9 cellular contexts compared by ENCODE assay signal in the genomic region with DNA sequence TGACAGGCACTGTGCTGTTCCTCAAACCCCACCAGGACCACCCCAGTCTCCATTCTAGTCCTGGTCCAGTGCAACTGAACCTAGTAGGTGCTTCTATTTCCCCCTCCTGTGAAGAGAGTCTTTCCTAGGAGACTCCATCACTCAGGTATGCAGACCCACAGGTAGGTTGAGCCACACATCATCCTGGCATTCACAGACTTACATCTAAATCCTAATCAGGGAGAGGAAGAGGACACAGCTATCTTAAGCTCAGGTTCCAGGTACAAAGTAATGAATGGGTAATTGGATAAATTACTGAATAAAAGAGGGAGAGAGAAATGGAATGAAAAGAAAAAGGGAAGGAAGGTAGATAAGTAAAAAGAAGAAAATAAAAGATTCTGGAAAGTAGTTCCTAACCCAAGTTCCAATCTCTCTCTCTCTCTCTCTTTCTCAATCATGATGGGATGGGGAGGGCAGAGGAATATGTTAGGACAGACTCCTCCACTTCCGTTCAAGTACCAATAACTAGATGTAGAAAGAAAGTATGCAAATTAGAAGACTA.
A peak's percentile ranks its signal among the peaks of the same experiment; 100 is the strongest.
DNase-seq lines count a peak whose midpoint lies in the region; ATAC-seq and TF ChIP-seq lines count a peak whose summit lies in the region.
"Had no signal": no experiment of that assay in that cellular context is flagged by ENCODE, and none has a peak within 500 bp of the region (broad histone marks: within the 10 kb centered on the region; RNA-seq: fewer than 3 reads in every experiment).

No MANE protein-coding gene starts in this region.

- no peaks in the 10 kb centered on the region for H3K9me3 ChIP-seq in lung (ENCODE audit: control insufficient read depth in 2 of 2, insufficient read depth in 1 of 2, low read length in 1 of 2)
- H3K9me3 ChIP-seq in tibial artery: no peaks in the 10 kb centered on the region

- H3K4me1 ChIP-seq in lung (ENCODE audit: control insufficient read depth in 2 of 2, insufficient read depth in 2 of 2, low read length in 2 of 2) (peaks cover 8 to 27% of the 10 kb centered on the region in 2 donors), tibial artery (peaks cover 0 to 38% (median 32%) of the 10 kb centered on the region in 4 donors)

- no peak for ATAC-seq in activated naive CD8-positive, alpha-beta T cell treated with anti-CD3 and anti-CD28 coated beads, Interleukin-2, amount 50 U/mL, for 24 hours
- peak; percentile 70 for ATAC-seq in lung (ENCODE audit: insufficient read depth, low FRiP score)
- no peak for ATAC-seq in GM21360 (IDR thresholded peaks at IDR 0.05; ENCODE audit: unreplicated experiment)

- intact Hi-C loops in tibial artery (cut with DNase I; ENCODE audit: low total_unique reads): loop anchor here (10.0 kb wide), 1 partner anchor 140 kb away; a partner anchor contains a TSS

- 0% methylated on average over 1 of the region's 1 CpG for WGBS in lung, 2 donors

- H3K27me3 ChIP-seq in lung (ENCODE audit: control insufficient read depth, insufficient read depth): no peaks in the 10 kb centered on the region
- no peaks in the 10 kb centered on the region for H3K27me3 ChIP-seq in tibial artery

- no peaks in the 10 kb centered on the region for H3K27me3 Mint-ChIP-seq in activated naive CD4-positive, alpha-beta T cell treated with anti-CD3 and anti-CD28 coated beads, Interleukin-2, amount 50 U/mL, for 24 hours
- H3K27me3 Mint-ChIP-seq in activated naive CD8-positive, alpha-beta T cell treated with anti-CD3 and anti-CD28 coated beads, Interleukin-2, amount 50 U/mL, for 24 hours: no peaks in the 10 kb centered on the region

- peak overlapping the region; percentile 81 for H3K4me3 Mint-ChIP-seq in activated naive CD4-positive, alpha-beta T cell treated with anti-CD3 and anti-CD28 coated beads, Interleukin-2, amount 50 U/mL, for 24 hours
- peak overlapping the region; percentile 76 for H3K4me3 Mint-ChIP-seq in activated naive CD8-positive, alpha-beta T cell treated with anti-CD3 and anti-CD28 coated beads, Interleukin-2, amount 50 U/mL, for 24 hours

- peak overlapping the region; percentile 98 for H3K27ac Mint-ChIP-seq in activated naive CD4-positive, alpha-beta T cell treated with anti-CD3 and anti-CD28 coated beads, Interleukin-2, amount 50 U/mL, for 24 hours
- peak overlapping the region; percentile 99 for H3K27ac Mint-ChIP-seq in activated naive CD8-positive, alpha-beta T cell treated with anti-CD3 and anti-CD28 coated beads, Interleukin-2, amount 50 U/mL, for 24 hours

- H3K36me3 ChIP-seq in lung (ENCODE audit: control insufficient read depth in 2 of 2, insufficient read depth in 2 of 2, low read length in 2 of 2) (no peaks in the 10 kb centered on the region), tibial artery (no peaks in the 10 kb centered on the region)

- TF ChIP-seq CTCF in lung (IDR thresholded peaks at IDR 0.05; ENCODE audit: control extremely low read depth, extremely low read depth) (no peak), tibial artery (IDR thresholded peaks at IDR 0.05) (no peak)

- H3K4me3 ChIP-seq in lung (no peak overlapping the region), tibial artery (no peak overlapping the region)

- H3K27ac ChIP-seq in lung (ENCODE audit: low read depth in 1 of 2, low read length in 1 of 2) (peak overlapping the region in 1 of 2 donors; percentile 85), tibial artery (peak overlapping the region; percentile 58 to 69)

- peaks cover 74% of the 10 kb centered on the region for H3K4me1 Mint-ChIP-seq in activated naive CD4-positive, alpha-beta T cell treated with anti-CD3 and anti-CD28 coated beads, Interleukin-2, amount 50 U/mL, for 24 hours
- H3K4me1 Mint-ChIP-seq in activated naive CD8-positive, alpha-beta T cell treated with anti-CD3 and anti-CD28 coated beads, Interleukin-2, amount 50 U/mL, for 24 hours: peaks cover 78% of the 10 kb centered on the region

- H3K36me3 Mint-ChIP-seq in activated naive CD4-positive, alpha-beta T cell treated with anti-CD3 and anti-CD28 coated beads, Interleukin-2, amount 50 U/mL, for 24 hours: no peaks in the 10 kb centered on the region
- H3K36me3 Mint-ChIP-seq in activated naive CD8-positive, alpha-beta T cell treated with anti-CD3 and anti-CD28 coated beads, Interleukin-2, amount 50 U/mL, for 24 hours (ENCODE audit: low read depth): peaks cover 16% of the 10 kb centered on the region

- no peak for DNase-seq in activated naive CD4-positive, alpha-beta T cell treated with Interleukin-2 at 50 U/mL for 16 hours
- DNase-seq in activated naive CD8-positive, alpha-beta T cell treated with anti-CD3 and anti-CD28 coated beads, Interleukin-2, amount 50 U/mL, for 24 hours: no peak
- DNase-seq in lung (ENCODE audit: low spot score): no peak
- DNase-seq in tibial artery: no peak
- no peak for DNase-seq in dermis blood vessel endothelial cell
- no peak for DNase-seq in NCI-H2029 (lab: John Stamatoyannopoulos, UW)
- DNase-seq: H7 had no signal

- H3K9me3 Mint-ChIP-seq in activated naive CD4-positive, alpha-beta T cell treated with anti-CD3 and anti-CD28 coated beads, Interleukin-2, amount 50 U/mL, for 24 hours: no peaks in the 10 kb centered on the region
- peaks cover 8% of the 10 kb centered on the region for H3K9me3 Mint-ChIP-seq in activated naive CD8-positive, alpha-beta T cell treated with anti-CD3 and anti-CD28 coated beads, Interleukin-2, amount 50 U/mL, for 24 hours
